Comparison of ENCODE assay signal across 29 cellular contexts in the genomic region with DNA sequence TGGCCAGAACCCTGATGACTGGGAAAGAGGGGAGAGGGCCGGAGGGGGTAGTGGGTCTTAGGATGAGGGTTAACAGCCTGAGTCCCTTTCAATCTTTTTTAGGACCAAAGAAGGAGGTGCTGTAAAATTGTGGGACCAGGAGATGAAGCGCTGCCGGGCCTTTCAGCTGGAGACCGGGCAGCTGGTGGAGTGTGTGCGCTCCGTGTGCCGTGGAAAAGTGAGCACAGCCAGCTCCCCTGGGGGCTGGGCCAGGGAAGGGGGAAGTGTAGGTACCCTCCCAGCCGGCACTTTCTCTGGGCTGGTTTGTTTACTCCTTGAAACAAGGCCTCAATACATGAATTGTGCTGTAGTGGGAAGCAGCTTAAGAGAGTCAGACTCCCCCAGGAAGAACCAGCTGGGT.
"Had no signal": no experiment of that assay in that cellular context is flagged by ENCODE, and none has a peak within 500 bp of the region (broad histone marks: within the 10 kb centered on the region; RNA-seq: fewer than 3 reads in every experiment).

No MANE protein-coding gene starts in this region.

- H3K36me3 ChIP-seq: adrenal gland, colonic mucosa, Peyer's patch, SJSA1 had no signal

- H3K4me3 ChIP-seq: adrenal gland, colonic mucosa, MG63, Peyer's patch, SJSA1 had no signal

- H3K27ac Mint-ChIP-seq: activated B cell treated with CpG ODN at 0.5 μM for 24 hours; activated CD4-positive, alpha-beta T cell treated with anti-CD3 and anti-CD28 coated beads, Interleukin-2, amount 10 ng/mL, durations not matched to agents 24 days and 14 days; activated naive CD8-positive, alpha-beta T cell treated with anti-CD3 and anti-CD28 coated beads, Interleukin-2, amount 10 ng/mL, durations not matched to agents 7 days and 5 days; activated T-helper 2 cell treated with anti-CD3 and anti-CD28 coated beads, Interferon-gamma antibody, Interleukin-2, Interleukin-4, amounts not matched to agents 10 μg/mL and 5 μg/mL and 100 μg/mL, durations not matched to agents 14 hours and 24 hours and 36 hours had no signal

- ATAC-seq: SK-N-SH treated with all-trans-retinoic acid at 6 μM for 48 hours had no signal

- H3K4me3 Mint-ChIP-seq: activated B cell treated with CpG ODN at 0.5 μM for 24 hours; activated CD4-positive, alpha-beta T cell treated with anti-CD3 and anti-CD28 coated beads, Interleukin-2, amount 10 ng/mL, durations not matched to agents 24 days and 14 days; activated naive CD8-positive, alpha-beta T cell treated with anti-CD3 and anti-CD28 coated beads, Interleukin-2, amount 10 ng/mL, durations not matched to agents 7 days and 5 days had no signal

- H3K27me3 Mint-ChIP-seq: activated B cell treated with CpG ODN at 0.5 μM for 24 hours; activated CD4-positive, alpha-beta T cell treated with anti-CD3 and anti-CD28 coated beads, Interleukin-2, amount 10 ng/mL, durations not matched to agents 24 days and 14 days; activated naive CD8-positive, alpha-beta T cell treated with anti-CD3 and anti-CD28 coated beads, Interleukin-2, amount 10 ng/mL, durations not matched to agents 7 days and 5 days had no signal

- H3K27ac ChIP-seq: adrenal gland, colonic mucosa, KMS-11, Peyer's patch, SJSA1 had no signal

- H3K27me3 ChIP-seq: adrenal gland, colonic mucosa, MG63, Peyer's patch, SJSA1 had no signal

- H3K9me3 Mint-ChIP-seq: activated B cell treated with CpG ODN at 0.5 μM for 24 hours; activated CD4-positive, alpha-beta T cell treated with anti-CD3 and anti-CD28 coated beads, Interleukin-2, amount 10 ng/mL, durations not matched to agents 24 days and 14 days; activated naive CD8-positive, alpha-beta T cell treated with anti-CD3 and anti-CD28 coated beads, Interleukin-2, amount 10 ng/mL, durations not matched to agents 7 days and 5 days; activated T-helper 2 cell treated with anti-CD3 and anti-CD28 coated beads, Interferon-gamma antibody, Interleukin-2, Interleukin-4, amounts not matched to agents 10 μg/mL and 5 μg/mL and 100 μg/mL, durations not matched to agents 14 hours and 24 hours and 36 hours had no signal

- H3K4me1 ChIP-seq: adrenal gland, colonic mucosa, SJSA1 had no signal

- DNase-seq: activated B cell treated with CpG ODN at 0.5 μM for 24 hours; activated CD4-positive, alpha-beta T cell treated with anti-CD3 and anti-CD28 coated beads for 1 hour; activated CD4-positive, alpha-beta T cell treated with anti-CD3 and anti-CD28 coated beads, Interleukin-2, amount 10 ng/mL, durations not matched to agents 24 days and 14 days; activated CD4-positive, alpha-beta T cell treated with anti-CD3 and anti-CD28 coated beads, Interleukin-2, amount 50 U/mL, for 48 hours; activated naive CD4-positive, alpha-beta T cell treated with anti-CD3 and anti-CD28 coated beads, Interleukin-2, amount 50 U/mL, for 16 hours; activated naive CD8-positive, alpha-beta T cell treated with anti-CD3 and anti-CD28 coated beads, Interleukin-2, amount 10 ng/mL, durations not matched to agents 7 days and 5 days; activated T-cell treated with anti-CD3 and anti-CD28 coated beads for 4 hours; activated T-cell treated with anti-CD3 and anti-CD28 coated beads, Interleukin-2, amount 50 U/mL, for 48 hours; adrenal gland; anterior cingulate cortex; caudate nucleus; colonic mucosa; MG63; NCI-H1105; NCI-H1436; NCI-H1694 treated with DMSO at 0.1 percent for 48 hours; NCI-H2029 treated with DMSO at 0.1 percent for 48 hours; NCI-H345; NCI-H510A; NCI-H526 treated with DMSO at 0.1 percent for 48 hours; NK-92 treated with Interleukin-12 subunit alpha and Interleukin-12 subunit beta, amount 100 ng/mL, for 24 hours; OCI-M1; Peyer's patch; SHP77; SW 1271 had no signal

- H3K9me3 ChIP-seq: adrenal gland, colonic mucosa, MG63, Peyer's patch, SJSA1 had no signal
